Comparison of ENCODE assay signal across 21 cellular contexts in the genomic region with DNA sequence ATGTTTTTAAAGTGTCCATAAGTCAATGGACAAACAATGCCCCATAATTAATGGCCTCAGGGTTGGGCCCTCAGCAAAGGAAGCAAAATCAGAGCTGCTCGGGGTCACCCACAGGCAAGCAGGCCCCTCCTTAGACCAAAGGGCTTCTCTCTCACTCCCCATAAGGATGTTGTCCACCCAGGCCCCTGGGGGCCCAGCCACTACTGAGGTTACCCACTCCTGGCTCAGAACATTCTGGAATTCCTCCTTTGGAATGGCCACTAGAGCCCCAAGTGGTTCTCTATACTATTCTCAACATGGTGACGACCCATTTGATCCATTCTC. TPM values are rescaled to one million over a fixed set of nuclear protein-coding genes. Genes with fewer than 3 reads are reported as not detected.
DNase-seq lines count a peak whose midpoint lies in the region; ATAC-seq, FAIRE-seq and TF ChIP-seq lines count a peak whose summit lies in the region.
"Had no signal": no experiment of that assay in that cellular context is flagged by ENCODE, and none has a peak within 500 bp of the region (broad histone marks: within the 10 kb centered on the region; RNA-seq: fewer than 3 reads in every experiment).

No MANE protein-coding gene starts in this region.

- TSS peak; percentile 30 for BruUV-seq in endothelial cell of umbilical vein (replicated peaks; lab: Mats Ljungman, UMichigan)

- intact Hi-C loops in endothelial cell of umbilical vein (cut with micrococcal nuclease) (loop anchor here (1.0 kb wide), 4 partner anchors 36 to 146 kb away; a partner anchor contains a TSS), lower lobe of right lung (cut with DNase I) (no loop called here), left colon (cut with DNase I, micrococcal nuclease) (no loop called here)

- H2AFZ ChIP-seq in GM23338, result peak overlapping the region; percentile 18; the same call in 1 of the 2 replicates
- H2AFZ ChIP-seq in endothelial cell of umbilical vein (ENCODE audit: low read depth, low read length), result peak overlapping the region; percentile 64

- CTCF ChIA-PET in endothelial cell of umbilical vein (lab: Charles Lee), result interaction anchor here (2.2 to 2.8 kb wide), 2 partner anchors 68 to 146 kb away, joined by 6 to 10 read pairs; a partner anchor contains a TSS

- POLR2A ChIA-PET in endothelial cell of umbilical vein (lab: Charles Lee), result interaction anchor here (1.1 kb wide), 1 partner anchor 68 kb away, joined by 4 read pairs; a partner anchor contains a TSS

- H3K27ac Mint-ChIP-seq in GM23338, result no peak overlapping the region
- H3K27ac Mint-ChIP-seq: CD4-positive, alpha-beta memory T cell had no signal

- peaks cover 13% of the 10 kb centered on the region for H3K9me3 Mint-ChIP-seq in GM23338

- no peak overlapping the region for H3K27ac ChIP-seq in GM23338 (ENCODE audit: low read depth)
- H3K27ac ChIP-seq in endothelial cell of umbilical vein (ENCODE audit: insufficient read depth, low read depth, low read length), result peak overlapping the region; percentile 70
- peak overlapping the region; percentile 26 for H3K27ac ChIP-seq in lower lobe of right lung
- H3K27ac ChIP-seq in upper lobe of left lung, result peak overlapping the region; percentile 56 to 73 (median 70)
- H3K27ac ChIP-seq: C4-2B had no signal

- peaks cover 49% of the 10 kb centered on the region for H3K4me1 Mint-ChIP-seq in GM23338
- H3K4me1 Mint-ChIP-seq: CD4-positive, alpha-beta memory T cell had no signal

- H3K9me3 ChIP-seq in endothelial cell of umbilical vein (replicated peaks; ENCODE audit: control insufficient read depth, insufficient read depth, low read length) (no peaks in the 10 kb centered on the region), lower lobe of right lung (no peaks in the 10 kb centered on the region), upper lobe of left lung (no peaks in the 10 kb centered on the region)
- H3K9me3 ChIP-seq: BE2C, HAP-1 had no signal

- 0 out of 2 replicates have a peak, but pooled peaks cover 5% of the 10 kb centered on the region for H3K9me2 ChIP-seq in GM23338 (ENCODE audit: insufficient read depth)

- dilution Hi-C loops in endothelial cell of umbilical vein (cut with MboI; ENCODE audit: extremely low pct_ligation_motif_present, low sequenced_read_pairs), result no loop called here

- TF ChIP-seq CTCF in GM23338 (conservative IDR thresholded peaks at IDR 0.05; ENCODE audit: low read depth in 2 of 2) (no peak), endothelial cell of umbilical vein (IDR thresholded peaks at IDR 0.05; ENCODE audit: extremely low read depth in 1 of 2, insufficient read depth in 1 of 2, low read depth in 1 of 2, low read length in 2 of 2) (no peak), lower lobe of right lung (IDR thresholded peaks at IDR 0.05) (no peak), upper lobe of left lung (IDR thresholded peaks at IDR 0.05) (no peak)

- no peak for TF ChIP-seq EP300 in upper lobe of left lung (IDR thresholded peaks at IDR 0.05)

- H3K36me3 Mint-ChIP-seq in GM23338 (ENCODE audit: low read depth), result peaks cover 13% of the 10 kb centered on the region
- H3K36me3 Mint-ChIP-seq: CD4-positive, alpha-beta memory T cell had no signal

- no peaks in the 10 kb centered on the region for H4K20me1 ChIP-seq in GM23338 (replicated peaks; ENCODE audit: insufficient read depth)
- H4K20me1 ChIP-seq in endothelial cell of umbilical vein (replicated peaks; ENCODE audit: control insufficient read depth, extremely low read depth, insufficient read depth, low read length), result no peaks in the 10 kb centered on the region

- no peak for ATAC-seq in GM23338
- ATAC-seq in lower lobe of right lung, result peak in 1 of 2 donors; percentile 7
- peak in 1 of 2 donors; percentile 23 for ATAC-seq in upper lobe of left lung (ENCODE audit: low FRiP score in 2 of 2)
- no peak for ATAC-seq in left colon

- no peaks in the 10 kb centered on the region for H3K9me1 ChIP-seq in endothelial cell of umbilical vein (replicated peaks; ENCODE audit: control insufficient read depth, extremely low read depth, insufficient read depth, low read length)

- peak overlapping the region; percentile 13 for H3K9ac ChIP-seq in endothelial cell of umbilical vein (replicated peaks; ENCODE audit: extremely low read depth, insufficient read depth, low read length)

- H3K4me1 ChIP-seq in GM23338 (ENCODE audit: insufficient read depth), result peaks cover 26% of the 10 kb centered on the region
- H3K4me1 ChIP-seq in endothelial cell of umbilical vein (ENCODE audit: control insufficient read depth, extremely low read depth, insufficient read depth, low read length), result peaks cover 24% of the 10 kb centered on the region
- peaks cover 16% of the 10 kb centered on the region for H3K4me1 ChIP-seq in lower lobe of right lung
- peaks cover 9 to 16% (median 13%) of the 10 kb centered on the region in 4 donors for H3K4me1 ChIP-seq in upper lobe of left lung
- H3K4me1 ChIP-seq: BE2C, HAP-1 had no signal

- TF ChIP-seq POLR2A in endothelial cell of umbilical vein (IDR thresholded peaks at IDR 0.05; ENCODE audit: low read depth, low read length) (no peak), upper lobe of left lung (IDR thresholded peaks at IDR 0.05) (no peak)

- no peak overlapping the region for H3K4me3 ChIP-seq in GM23338
- no peak overlapping the region for H3K4me3 ChIP-seq in endothelial cell of umbilical vein (replicated peaks in 1 of 3; ENCODE audit: insufficient read depth in 1 of 3, low read depth in 1 of 3, low read length in 3 of 3)
- no peak overlapping the region for H3K4me3 ChIP-seq in lower lobe of right lung
- no peak overlapping the region for H3K4me3 ChIP-seq in upper lobe of left lung
- H3K4me3 ChIP-seq: HAP-1 had no signal

- no peaks in the 10 kb centered on the region for H3K27me3 ChIP-seq in GM23338 (ENCODE audit: insufficient read depth)
- H3K27me3 ChIP-seq in endothelial cell of umbilical vein (ENCODE audit: control insufficient read depth in 2 of 2, insufficient read depth in 2 of 2, low read length in 2 of 2), result peaks cover 4 to 15% of the 10 kb centered on the region in 2 experiments
- H3K27me3 ChIP-seq in lower lobe of right lung (ENCODE audit: low read depth), result no peaks in the 10 kb centered on the region
- no peaks in the 10 kb centered on the region for H3K27me3 ChIP-seq in upper lobe of left lung

- H3K27me3 Mint-ChIP-seq in GM23338 (ENCODE audit: insufficient read depth, low read depth, poor library complexity), result peaks cover 9% of the 10 kb centered on the region

- DNase-seq in GM23338 (ENCODE audit: low spot score), result no peak
- no peak for DNase-seq in endothelial cell of umbilical vein (ENCODE audit: low read depth, low spot score)
- no peak for DNase-seq in lower lobe of right lung
- no peak for DNase-seq in upper lobe of left lung
- DNase-seq in cerebellar nuclear complex (lab: John Stamatoyannopoulos, UW), result no peak
- no peak for DNase-seq in epidermal melanocyte (ENCODE audit: insufficient read length, low spot score)
- DNase-seq in left colon, result no peak
- DNase-seq: BE2C; CD4-positive, alpha-beta memory T cell; COR-L47; DND-41; GDM1 had no signal

- H3K36me3 ChIP-seq in GM23338 (ENCODE audit: insufficient read depth) (no peaks in the 10 kb centered on the region), endothelial cell of umbilical vein (ENCODE audit: control insufficient read depth in 2 of 2, extremely low read depth in 1 of 2, insufficient read depth in 2 of 2, low read length in 2 of 2) (no peaks in the 10 kb centered on the region), lower lobe of right lung (no peaks in the 10 kb centered on the region), upper lobe of left lung (no peaks in the 10 kb centered on the region)
- H3K36me3 ChIP-seq: BE2C, HAP-1 had no signal

- no peaks in the 10 kb centered on the region for H3K79me2 ChIP-seq in GM23338 (replicated peaks; ENCODE audit: insufficient read depth)
- no peaks in the 10 kb centered on the region for H3K79me2 ChIP-seq in endothelial cell of umbilical vein (ENCODE audit: control insufficient read depth, insufficient read depth, low read length)

- H3K4me2 ChIP-seq in GM23338 (no peak overlapping the region), endothelial cell of umbilical vein (ENCODE audit: insufficient read depth, low read length) (peak overlapping the region; percentile 35)

- 66 to 97% methylated on average over 2 of the region's 2 CpGs for WGBS in upper lobe of left lung, 2 donors

- no peak overlapping the region for H3K4me3 Mint-ChIP-seq in GM23338
- H3K4me3 Mint-ChIP-seq: CD4-positive, alpha-beta memory T cell had no signal

- no peak for FAIRE-seq in endothelial cell of umbilical vein (lab: Jason Lieb, UNC)
- FAIRE-seq: A204.1, D721Med, GM12892, GM19239, H1 had no signal

- no peaks in the 10 kb centered on the region for H3F3A ChIP-seq in GM23338 (replicated peaks; ENCODE audit: low read depth)

TF ChIP-seq in GM23338, 12 proteins besides CTCF, POLR2A, EP300 and RAD21 (continues in another document):
- no peak for TF ChIP-seq JUNB (IDR thresholded peaks at IDR 0.05; ENCODE audit: unreplicated experiment)
- no peak for TF ChIP-seq NANOG (IDR thresholded peaks at IDR 0.05; ENCODE audit: borderline replicate concordance)
- no peak for TF ChIP-seq ZNF114 (CRISPR knock-in tag; IDR thresholded peaks at IDR 0.05)

TF ChIP-seq in endothelial cell of umbilical vein, 7 proteins besides CTCF, POLR2A, EP300 and RAD21 (continues in another document):
- TF ChIP-seq FOS (IDR thresholded peaks at IDR 0.05; ENCODE audit: borderline replicate concordance, insufficient read depth, low read length), result no peak
- no peak for TF ChIP-seq JUN (IDR thresholded peaks at IDR 0.05; ENCODE audit: borderline replicate concordance, insufficient read depth, insufficient read length, low read depth)
- TF ChIP-seq, protein P1, sequence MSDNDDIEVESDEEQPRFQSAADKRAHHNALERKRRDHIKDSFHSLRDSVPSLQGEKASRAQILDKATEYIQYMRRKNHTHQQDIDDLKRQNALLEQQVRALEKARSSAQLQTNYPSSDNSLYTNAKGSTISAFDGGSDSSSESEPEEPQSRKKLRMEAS (IDR thresholded peaks at IDR 0.05; ENCODE audit: insufficient read depth, insufficient read length), result no peak
- no peak for TF ChIP-seq EZH2 (IDR thresholded peaks at IDR 0.05; ENCODE audit: borderline replicate concordance, low read depth, low read length, severe bottlenecking)
- TF ChIP-seq POLR2AphosphoS5 (IDR thresholded peaks at IDR 0.05; ENCODE audit: insufficient read depth, low read depth, low read length), result no peak

RNA-seq across cellular contexts. Expression of a gene that starts 50.9 kb away (rescaled TPM):
- not detected in 2 replicates for total RNA-seq in GM23338 (2014; rRNA removed; shearing (Covaris generic))
- polyA plus RNA-seq in GM23338 (2016; fragmentation: Nextera tagmentation; extraction: Ambion mirVana) (not detected in 2 replicates), endothelial cell of umbilical vein (not detected in 2 replicates)
- total RNA-seq in endothelial cell of umbilical vein (not detected in 2 replicates), lower lobe of right lung (not detected), upper lobe of left lung (not detected), left colon (not detected)
- not detected in 2 replicates for polyA plus RNA-seq in endothelial cell of umbilical vein (2011; cell fraction: cytosol; rRNA removed)
- polyA plus RNA-seq in endothelial cell of umbilical vein (2011; cell fraction: nucleus; rRNA removed), result not detected in 2 replicates
- not detected in 2 replicates for polyA plus RNA-seq in endothelial cell of umbilical vein (2012)
- not detected in 2 replicates for polyA minus RNA-seq in endothelial cell of umbilical vein
- polyA minus RNA-seq in endothelial cell of umbilical vein (2011; cell fraction: cytosol; rRNA and poly(A)+ RNA removed), result not detected
- not detected in 2 replicates for polyA minus RNA-seq in endothelial cell of umbilical vein (2011; cell fraction: nucleus; rRNA and poly(A)+ RNA removed)
- total RNA-seq: CD4-positive, alpha-beta memory T cell; H1; HT-29 had no signal
- polyA plus RNA-seq: AG04450; CD4-positive, alpha-beta memory T cell; H1 had no signal
